Comparison of ENCODE assay signal across 17 cellular contexts in the genomic region with DNA sequence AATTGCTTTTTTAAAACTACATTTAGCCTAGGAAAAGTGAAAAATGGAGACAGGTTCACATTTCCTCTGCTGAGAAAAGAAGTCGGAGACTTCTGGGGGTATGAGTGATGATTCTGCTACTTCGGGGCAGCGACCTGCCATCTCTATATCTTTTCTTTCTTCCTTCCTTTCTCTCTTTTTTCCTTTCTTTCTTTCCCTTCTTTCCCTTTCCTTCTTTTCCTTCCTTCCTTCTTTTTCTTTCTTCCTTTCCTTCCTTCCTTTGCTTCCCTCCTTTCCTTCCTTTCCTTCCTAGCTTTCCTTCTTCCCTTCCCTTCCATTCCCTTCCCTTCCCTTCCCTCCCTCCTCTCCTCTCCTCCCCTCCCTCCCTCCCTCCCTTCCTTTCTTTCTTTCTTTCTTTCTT. TPM values are rescaled to one million over a fixed set of nuclear protein-coding genes. Genes with fewer than 3 reads are reported as not detected.
DNase-seq lines count a peak whose midpoint lies in the region; ATAC-seq and TF ChIP-seq lines count a peak whose summit lies in the region.
"Had no signal": no experiment of that assay in that cellular context is flagged by ENCODE, and none has a peak within 500 bp of the region (broad histone marks: within the 10 kb centered on the region; RNA-seq: fewer than 3 reads in every experiment).

No MANE protein-coding gene starts in this region.

- no peak overlapping the region for H3K9ac ChIP-seq in mammary epithelial cell (ENCODE audit: insufficient read depth, low read length)
- H3K9ac ChIP-seq: BLaER1 treated with 17β-estradiol and CSF1 and Interleukin-3, amounts not matched to agents 10 nM and 100 nM had no signal

- no peaks in the 10 kb centered on the region for H3K36me3 ChIP-seq in mammary epithelial cell (ENCODE audit: insufficient read depth, low read length)
- H3K36me3 ChIP-seq in HEK293 (ENCODE audit: control insufficient read depth in 2 of 2, insufficient read depth in 1 of 2, low read length in 2 of 2) = no peaks in the 10 kb centered on the region

- no peaks in the 10 kb centered on the region for H3K27me3 ChIP-seq in mammary epithelial cell (ENCODE audit: insufficient read depth, low read length)
- H3K27me3 ChIP-seq: BLaER1 treated with 17β-estradiol and CSF1 and Interleukin-3, amounts not matched to agents 10 nM and 100 nM had no signal

- H3K4me2 ChIP-seq in mammary epithelial cell (ENCODE audit: insufficient read depth, low read depth, low read length) = no peak overlapping the region
- H3K4me2 ChIP-seq: A549; BLaER1 treated with 17β-estradiol and CSF1 and Interleukin-3, amounts not matched to agents 10 nM and 100 nM had no signal

- H3K4me1 Mint-ChIP-seq in MCF 10A (ENCODE audit: insufficient read depth, unreplicated experiment) = peaks cover 29% of the 10 kb centered on the region
- H3K4me1 Mint-ChIP-seq in stimulated activated naive B cell treated with anti-CD40 and anti-IgM and Interleukin-4, amounts not matched to agents 10 μg/mL and 1 μg/mL and 100 μg/mL, for 72 hours = peaks cover 0 to 1% of the 10 kb centered on the region in 2 donors
- H3K4me1 Mint-ChIP-seq in HFFc6 (ENCODE audit: low read depth) = peaks cover 35% of the 10 kb centered on the region
- H3K4me1 Mint-ChIP-seq: B cell had no signal

- intact Hi-C loops in MCF 10A (cut with micrococcal nuclease) = no loop called here
- intact Hi-C loops in mammary epithelial cell (cut with micrococcal nuclease) = no loop called here

- H3K9me3 ChIP-seq in mammary epithelial cell (replicated peaks; ENCODE audit: insufficient read depth, low read length) = no peaks in the 10 kb centered on the region
- H3K9me3 ChIP-seq in HEK293 (ENCODE audit: control insufficient read depth, insufficient read depth, low read depth, low read length) = no peaks in the 10 kb centered on the region
- H3K9me3 ChIP-seq: A549, Caco-2 had no signal

- CTCF ChIA-PET in MCF 10A (lab: Yijun Ruan, JAX) (interaction anchor here (0.6 to 1.0 kb wide), 2 partner anchors 40 to 69 kb away, joined by 4 read pairs; no protein-coding TSS in a partner anchor), mammary epithelial cell (lab: Charles Lee; ENCODE audit: low non-redundant PET) (no interaction called here), HEK293 (lab: Yijun Ruan, JAX) (no interaction called here)

- H4K20me1 ChIP-seq in mammary epithelial cell (ENCODE audit: insufficient read depth, low read length) = no peaks in the 10 kb centered on the region
- H4K20me1 ChIP-seq: BLaER1 treated with 17β-estradiol and CSF1 and Interleukin-3, amounts not matched to agents 10 nM and 100 nM had no signal

- TF ChIP-seq CTCF in MCF 10A (IDR thresholded peaks at IDR 0.05; ENCODE audit: unreplicated experiment) (no peak), mammary epithelial cell (conservative IDR thresholded peaks at IDR 0.05 in 1 of 2, IDR thresholded peaks at IDR 0.05 in 1 of 2; ENCODE audit: extremely low read depth in 1 of 2, insufficient read depth in 1 of 2, low read depth in 1 of 2, low read length in 2 of 2) (no peak), HEK293 (tag by site-specific recombination; IDR thresholded peaks at IDR 0.05) (no peak), HFFc6 (IDR thresholded peaks at IDR 0.05) (no peak)

- H3K4me3 Mint-ChIP-seq in MCF 10A (ENCODE audit: unreplicated experiment) (no peak overlapping the region), HFFc6 (no peak overlapping the region)
- no peak overlapping the region for H3K4me3 Mint-ChIP-seq in stimulated activated naive B cell treated with anti-CD40 and anti-IgM and Interleukin-4, amounts not matched to agents 10 μg/mL and 1 μg/mL and 100 μg/mL, for 72 hours
- H3K4me3 Mint-ChIP-seq: B cell; CD4-positive, alpha-beta T cell; CD8-positive, alpha-beta T cell had no signal

- POLR2A ChIA-PET in MCF 10A (lab: Yijun Ruan, JAX) = interaction anchor here (0.6 kb wide), 1 partner anchor 1232 kb away, joined by 3 read pairs; no protein-coding TSS in a partner anchor
- POLR2A ChIA-PET in HEK293 (lab: Yijun Ruan, JAX) = interaction anchor here (0.6 to 0.7 kb wide), 2 partner anchors 52 to 110 kb away, joined by 3 read pairs; no protein-coding TSS in a partner anchor

- dilution Hi-C loops in mammary epithelial cell (cut with HindIII; ENCODE audit: low sequenced_read_pairs) = no loop called here

- peak overlapping the region; percentile 61 for H3K27ac Mint-ChIP-seq in MCF 10A (ENCODE audit: low read depth, unreplicated experiment)
- peak overlapping the region; percentile 7 for H3K27ac Mint-ChIP-seq in stimulated activated naive B cell treated with anti-CD40 and anti-IgM and Interleukin-4, amounts not matched to agents 10 μg/mL and 1 μg/mL and 100 μg/mL, for 72 hours
- no peak overlapping the region for H3K27ac Mint-ChIP-seq in HFFc6
- H3K27ac Mint-ChIP-seq: B cell; CD4-positive, alpha-beta T cell; CD8-positive, alpha-beta T cell had no signal

- no peaks in the 10 kb centered on the region for H3K9me3 Mint-ChIP-seq in MCF 10A (ENCODE audit: unreplicated experiment)
- peaks cover 0 to 2% of the 10 kb centered on the region in 2 donors for H3K9me3 Mint-ChIP-seq in stimulated activated naive B cell treated with anti-CD40 and anti-IgM and Interleukin-4, amounts not matched to agents 10 μg/mL and 1 μg/mL and 100 μg/mL, for 72 hours
- H3K9me3 Mint-ChIP-seq in HFFc6 = no peaks in the 10 kb centered on the region
- H3K9me3 Mint-ChIP-seq: CD4-positive, alpha-beta T cell; CD8-positive, alpha-beta T cell had no signal

- DNase-seq in MCF 10A (ENCODE audit: unreplicated experiment) = no peak
- no peak for DNase-seq in mammary epithelial cell
- no peak for DNase-seq in stimulated activated naive B cell treated with anti-CD40 and anti-IgM and Interleukin-4, amounts not matched to agents 10 μg/mL and 1 μg/mL and 100 μg/mL, for 72 hours
- no peak for DNase-seq in HFFc6
- DNase-seq: AML-193; Caco-2; Calu3; CD4-positive, alpha-beta T cell; CD8-positive, alpha-beta T cell; DMS79 treated with DMSO at 0.1 percent for 48 hours; GF-D8 had no signal

- H3K36me3 Mint-ChIP-seq in MCF 10A (ENCODE audit: insufficient read depth, unreplicated experiment) = peaks cover 7% of the 10 kb centered on the region
- peaks cover 16 to 22% of the 10 kb centered on the region in 2 donors for H3K36me3 Mint-ChIP-seq in stimulated activated naive B cell treated with anti-CD40 and anti-IgM and Interleukin-4, amounts not matched to agents 10 μg/mL and 1 μg/mL and 100 μg/mL, for 72 hours
- H3K36me3 Mint-ChIP-seq in HFFc6 (ENCODE audit: low read depth) = no peaks in the 10 kb centered on the region; the same call in 1 of the 2 replicates

- H3K4me1 ChIP-seq in mammary epithelial cell (ENCODE audit: insufficient read depth, low read length) = peaks cover 24% of the 10 kb centered on the region
- no peaks in the 10 kb centered on the region for H3K4me1 ChIP-seq in HEK293 (ENCODE audit: control insufficient read depth, insufficient read depth, low read length)
- H3K4me1 ChIP-seq: BLaER1 treated with 17β-estradiol and CSF1 and Interleukin-3, amounts not matched to agents 10 nM and 100 nM had no signal

- WGBS in mammary epithelial cell (ENCODE audit: low coverage, missing lambda C conversion rate) = 100% methylated on average over 3 of the region's 3 CpGs

- no peak for ATAC-seq in stimulated activated naive B cell treated with anti-CD40 and anti-IgM and Interleukin-4, amounts not matched to agents 10 μg/mL and 1 μg/mL and 100 μg/mL, for 72 hours (replicated peaks)
- ATAC-seq: A549; CD8-positive, alpha-beta T cell had no signal

- no peaks in the 10 kb centered on the region for H3K79me2 ChIP-seq in mammary epithelial cell (ENCODE audit: insufficient read depth, low read length)

- no TSS peak for BruUV-seq in MCF 10A (replicated peaks; lab: Mats Ljungman, UMichigan)
- BruUV-seq in mammary epithelial cell (replicated peaks; lab: Mats Ljungman, UMichigan) = no TSS peak

- H2AFZ ChIP-seq in mammary epithelial cell (ENCODE audit: low read depth, low read length) = no peak overlapping the region

- H3K4me3 ChIP-seq in mammary epithelial cell (replicated peaks in 1 of 3; ENCODE audit: insufficient read depth in 1 of 3, low read depth in 2 of 3, low read length in 3 of 3) = no peak overlapping the region
- H3K4me3 ChIP-seq in HEK293 (ENCODE audit: low read depth, low read length) = no peak overlapping the region
- H3K4me3 ChIP-seq: A549; BLaER1 treated with 17β-estradiol and CSF1 and Interleukin-3, amounts not matched to agents 10 nM and 100 nM had no signal

- no peaks in the 10 kb centered on the region for H3K27me3 Mint-ChIP-seq in MCF 10A (ENCODE audit: insufficient read depth, unreplicated experiment)
- no peaks in the 10 kb centered on the region for H3K27me3 Mint-ChIP-seq in stimulated activated naive B cell treated with anti-CD40 and anti-IgM and Interleukin-4, amounts not matched to agents 10 μg/mL and 1 μg/mL and 100 μg/mL, for 72 hours
- no peaks in the 10 kb centered on the region for H3K27me3 Mint-ChIP-seq in HFFc6 (ENCODE audit: insufficient read depth)
- H3K27me3 Mint-ChIP-seq: B cell; CD4-positive, alpha-beta T cell had no signal

- H3K27ac ChIP-seq in mammary epithelial cell (ENCODE audit: insufficient read depth, low read depth, low read length) = no peak overlapping the region
- no peak overlapping the region for H3K27ac ChIP-seq in HEK293 (ENCODE audit: extremely low read depth, low read depth, low read length)
- H3K27ac ChIP-seq: 22Rv1; A549; BLaER1 treated with 17β-estradiol and CSF1 and Interleukin-3, amounts not matched to agents 10 nM and 100 nM; C4-2B had no signal

- in situ Hi-C loops in mammary epithelial cell (cut with MboI; ENCODE audit: low sequenced_read_pairs in 2 of 2) = no loop called here

TF ChIP-seq in HEK293, 187 proteins besides CTCF, POLR2A, EP300 and RAD21 (continues in another document):
- TF ChIP-seq ZNF366 (tag by site-specific recombination; conservative IDR thresholded peaks at IDR 0.05) = peak; percentile 66

RNA-seq across cellular contexts. Expression of a gene that starts 17.8 kb away (rescaled TPM):
- 1.6 and 2.4 TPM in 2 replicates for total RNA-seq in MCF 10A (2022)
- total RNA-seq in mammary epithelial cell = under 1 TPM; 0.67 to 0.68 TPM
- polyA plus RNA-seq in mammary epithelial cell = 0.57 TPM
- not detected for polyA minus RNA-seq in mammary epithelial cell
- under 1 TPM; 0.41 to 0.57 (median 0.49) TPM for total RNA-seq in HFFc6 (2021; fragmentation: NEBNext Ultra II Directional; extraction: Animal tissue kit (Norgen Biotek cat#: 25700))
